Comparison of ENCODE assay signal across 8 cellular contexts in genomic region chr12:56632701-56633464, GRCh38. TPM values are rescaled to one million over a fixed set of nuclear protein-coding genes. Genes with fewer than 3 reads are reported as not detected.
A peak's percentile ranks its signal among the peaks of the same experiment; 100 is the strongest.
DNase-seq lines count a peak whose midpoint lies in the region; ATAC-seq and TF ChIP-seq lines count a peak whose summit lies in the region.

No MANE protein-coding gene starts in this region.

- ATAC-seq in T-helper 17 cell, result no peak
- no peak for ATAC-seq in gastrocnemius medialis
- ATAC-seq in HG02840 (IDR thresholded peaks at IDR 0.05; ENCODE audit: low FRiP score, unreplicated experiment), result no peak
- no peak for ATAC-seq in GM18907 (IDR thresholded peaks at IDR 0.05; ENCODE audit: unreplicated experiment)

- peaks cover 0 to 7% of the 10 kb centered on the region in 2 donors for H3K36me3 ChIP-seq in gastrocnemius medialis

- in situ Hi-C loops in gastrocnemius medialis (cut with MboI; ENCODE audit: low sequenced_read_pairs in 4 of 4), result loop anchor here in 2 of 4 donors (10.0 to 25.0 kb wide), 2 partner anchors 92 to 879 kb away; partner anchors contain the start of genes DDIT3 (in 1 of the 2), MBD6 (in 1 of the 2) and NACA (in 1 of the 2)

- TF ChIP-seq CTCF in GM12875 (IDR thresholded peaks at IDR 0.05; ENCODE audit: borderline replicate concordance, insufficient read depth, low read depth, low read length) (no peak), fibroblast of pulmonary artery (IDR thresholded peaks at IDR 0.05; ENCODE audit: low read length, missing control alignments) (no peak), gastrocnemius medialis (IDR thresholded peaks at IDR 0.05 in 4 of 5, conservative IDR thresholded peaks at IDR 0.05 in 1 of 5) (no peak)

- TF ChIP-seq POLR2A in gastrocnemius medialis (IDR thresholded peaks at IDR 0.05), result no peak

- peaks cover 60 to 70% of the 10 kb centered on the region in 2 donors for H3K4me1 ChIP-seq in gastrocnemius medialis

- DNase-seq in T-helper 17 cell, result no peak
- DNase-seq in fibroblast of pulmonary artery (ENCODE audit: low read depth), result no peak
- no peak for DNase-seq in gastrocnemius medialis
- DNase-seq in 8988T, result no peak
- no peak for DNase-seq in stimulated activated CD4-positive, alpha-beta T cell treated with anti-CD3 and anti-CD28 coated beads, Interleukin-1b, Interleukin-23, amount 100 ng/mL, for 48 hours

- peaks cover 7% of the 10 kb centered on the region for H3K36me3 Mint-ChIP-seq in T-helper 17 cell (ENCODE audit: low read depth)

- intact Hi-C loops in gastrocnemius medialis (cut with DNase I; ENCODE audit: low total_unique reads), result loop anchor here (5.0 to 10.0 kb wide), 4 partner anchors 368 to 908 kb away; partner anchors contain the start of genes CD63, COQ10A, DDIT3 and MBD6

- H3K4me3 ChIP-seq in GM12875 (ENCODE audit: low read depth, low read length) (peak overlapping the region; percentile 40), fibroblast of pulmonary artery (replicated peaks; ENCODE audit: low read depth, low read length) (peak overlapping the region; percentile 82), gastrocnemius medialis (peak overlapping the region; percentile 19 to 79 (median 55))

- H3K4me3 Mint-ChIP-seq in T-helper 17 cell, result peak overlapping the region; percentile 99

- H3K9me3 ChIP-seq in T-helper 17 cell (ENCODE audit: control insufficient read depth, low read length, poor library complexity, severe bottlenecking) (no peaks in the 10 kb centered on the region), gastrocnemius medialis (no peaks in the 10 kb centered on the region)

- H3K27me3 ChIP-seq in gastrocnemius medialis, result no peaks in the 10 kb centered on the region

- H3K4me1 Mint-ChIP-seq in T-helper 17 cell, result peaks cover 64% of the 10 kb centered on the region

- no peaks in the 10 kb centered on the region for H3K27me3 Mint-ChIP-seq in T-helper 17 cell

- peak overlapping the region; percentile 98 for H3K27ac Mint-ChIP-seq in T-helper 17 cell

- H3K27ac ChIP-seq in gastrocnemius medialis, result peak overlapping the region; percentile 95 to 99 (median 97)

RNA-seq across cellular contexts. Expression of gene BAZ2A, which starts 2.8 kb away (rescaled TPM):
- total RNA-seq in T-helper 17 cell (100 to 1,000 TPM; 203 to 214 TPM), gastrocnemius medialis (10 to 100 TPM; 40.5 to 65.8 (median 55.4) TPM)

RNA-seq across cellular contexts. Expression of gene ATP5F1B, which starts 12.9 kb away (rescaled TPM):
- total RNA-seq in T-helper 17 cell, result 100 to 1,000 TPM; 297 to 299 TPM
- 1,000 to 10,000 TPM in 2 of 4 donors, 100 to 1,000 TPM in 2; 779 to 1,310 (median 926) TPM for total RNA-seq in gastrocnemius medialis

RNA-seq across cellular contexts. Expression of gene PTGES3, which starts 55.2 kb away (rescaled TPM):
- 100 to 1,000 TPM; 124 to 127 TPM for total RNA-seq in T-helper 17 cell
- 10 to 100 TPM; 57.2 to 81.4 (median 69.3) TPM for total RNA-seq in gastrocnemius medialis
